Comparison of ENCODE assay signal across 23 cellular contexts in genomic region chr1:160669276-160669675, GRCh38. TPM values are rescaled to one million over a fixed set of nuclear protein-coding genes. Genes with fewer than 3 reads are reported as not detected.
DNase-seq lines count a peak whose midpoint lies in the region; ATAC-seq, FAIRE-seq and TF ChIP-seq lines count a peak whose summit lies in the region.
"Had no signal": no experiment of that assay in that cellular context is flagged by ENCODE, and none has a peak within 500 bp of the region (broad histone marks: within the 10 kb centered on the region; RNA-seq: fewer than 3 reads in every experiment).

No MANE protein-coding gene starts in this region.

- POLR2A ChIA-PET in HEK293 (lab: Yijun Ruan, JAX) = no interaction called here
- POLR2A ChIA-PET in K562 (lab: Yijun Ruan, JAX) = no interaction called here
- POLR2A ChIA-PET in WTC11 (lab: Charles Lee) = no interaction called here

- intact Hi-C loops in K562 (cut with micrococcal nuclease) = loop anchor here (5.0 kb wide), 2 partner anchors 42 to 127 kb away; no protein-coding TSS in a partner anchor

- no peaks in the 10 kb centered on the region for H4K20me1 ChIP-seq in K562 (replicated peaks; ENCODE audit: control insufficient read depth, insufficient read depth, low read length)
- H4K20me1 ChIP-seq: BLaER1 had no signal

- no peak overlapping the region for H3K27ac ChIP-seq in HEK293 (ENCODE audit: extremely low read depth, low read depth, low read length)
- no peak overlapping the region for H3K27ac ChIP-seq in K562 (ENCODE audit: extremely low read depth, low read depth, low read length)
- H3K27ac ChIP-seq in small intestine (ENCODE audit: low read depth in 1 of 2, low read length in 1 of 2) = no peak overlapping the region
- H3K27ac ChIP-seq: BLaER1 had no signal

- no peak overlapping the region for H3K4me3 ChIP-seq in HEK293 (ENCODE audit: low read depth, low read length)
- H3K4me3 ChIP-seq in K562 = no peak overlapping the region
- no peak overlapping the region for H3K4me3 ChIP-seq in small intestine (ENCODE audit: low read depth in 1 of 2, low read length in 2 of 2)
- H3K4me3 ChIP-seq: BLaER1, GM12878 had no signal

- no peak overlapping the region for H3K27ac Mint-ChIP-seq in WTC11
- H3K27ac Mint-ChIP-seq: CD14-positive monocyte; CD4-positive, CD25-positive, alpha-beta regulatory T cell had no signal

- H3K9ac ChIP-seq in K562 (ENCODE audit: insufficient read depth in 1 of 2, low read depth in 2 of 2, low read length in 2 of 2) = no peak overlapping the region
- H3K9ac ChIP-seq: BLaER1 had no signal

- BruUV-seq in K562 (replicated peaks; lab: Mats Ljungman, UMichigan) = no TSS peak

- no peak for TF ChIP-seq CTCF in HEK293 (tag by site-specific recombination; IDR thresholded peaks at IDR 0.05)
- no peak for TF ChIP-seq CTCF in K562 (IDR thresholded peaks at IDR 0.05 in 2 of 3, conservative IDR thresholded peaks at IDR 0.05 in 1 of 3; ENCODE audit: insufficient read depth in 2 of 3, low read depth in 1 of 3, low read length in 3 of 3)
- no peak for TF ChIP-seq CTCF in WTC11 (IDR thresholded peaks at IDR 0.05)

- H3K36me3 ChIP-seq in HEK293 (ENCODE audit: control insufficient read depth in 2 of 2, insufficient read depth in 1 of 2, low read length in 2 of 2) = no peaks in the 10 kb centered on the region
- H3K36me3 ChIP-seq in K562 (ENCODE audit: control insufficient read depth, insufficient read depth, low read length) = no peaks in the 10 kb centered on the region
- H3K36me3 ChIP-seq in small intestine (ENCODE audit: control insufficient read depth in 2 of 2, insufficient read depth in 2 of 2, low read length in 2 of 2) = no peaks in the 10 kb centered on the region
- H3K36me3 ChIP-seq: BE2C had no signal

- H3K4me3 Mint-ChIP-seq in WTC11 = no peak overlapping the region
- H3K4me3 Mint-ChIP-seq: CD14-positive monocyte; CD4-positive, alpha-beta memory T cell; CD8-positive, alpha-beta memory T cell had no signal

- H3K9me3 ChIP-seq in HEK293 (ENCODE audit: control insufficient read depth, insufficient read depth, low read depth, low read length) (no peaks in the 10 kb centered on the region), K562 (replicated peaks; ENCODE audit: control insufficient read depth, insufficient read depth, low read depth, low read length) (0 out of 2 replicates have a peak, but pooled peaks cover 3% of the 10 kb centered on the region), small intestine (ENCODE audit: control insufficient read depth, low read depth) (no peaks in the 10 kb centered on the region)
- H3K9me3 ChIP-seq: BE2C had no signal

- no peak for DNase-seq in K562 (ENCODE audit: extremely low read depth in 1 of 4, low spot score in 3 of 4)
- DNase-seq in small intestine = no peak
- no peak for DNase-seq in WTC11 (ENCODE audit: low spot score)
- DNase-seq in cerebellar nuclear complex (lab: John Stamatoyannopoulos, UW) = no peak
- DNase-seq: 8988T; ACHN; BE2C; C1 segment of cervical spinal cord; CD4-positive, alpha-beta memory T cell; CD4-positive, CD25-positive, alpha-beta regulatory T cell; CD8-positive, alpha-beta memory T cell; COR-L47; DMS79 treated with DMSO at 0.1 percent for 48 hours; GDM1 had no signal

- peaks cover 25% of the 10 kb centered on the region for H3K4me1 Mint-ChIP-seq in WTC11

- no peak overlapping the region for H2AFZ ChIP-seq in K562 (ENCODE audit: low read depth, low read length)

- ATAC-seq in K562 (no peak), WTC11 (no peak), GM19035 (IDR thresholded peaks at IDR 0.05; ENCODE audit: unreplicated experiment) (no peak)
- ATAC-seq: GM12878 had no signal

- TF ChIP-seq EP300 in K562 (IDR thresholded peaks at IDR 0.05; ENCODE audit: low read length) = no peak

- FAIRE-seq in K562 (lab: Jason Lieb, UNC) (no peak), small intestine (lab: Jason Lieb, UNC) (peak; percentile 86)
- FAIRE-seq: A204.1, GM12878, GM18507 had no signal

- no peak for TF ChIP-seq RAD21 in K562 (CRISPR knock-in tag; conservative IDR thresholded peaks at IDR 0.05 in 1 of 2, IDR thresholded peaks at IDR 0.05 in 1 of 2)

- H3K27me3 Mint-ChIP-seq in WTC11 (ENCODE audit: low read depth) = no peaks in the 10 kb centered on the region
- H3K27me3 Mint-ChIP-seq: CD4-positive, alpha-beta memory T cell; CD4-positive, CD25-positive, alpha-beta regulatory T cell; CD8-positive, alpha-beta memory T cell had no signal

- in situ Hi-C loops in K562 (cut with MboI) = no loop called here

- CTCF ChIA-PET in HEK293 (lab: Yijun Ruan, JAX) (interaction anchor here (0.6 kb wide), 1 partner anchor 58 kb away, joined by 4 read pairs; no protein-coding TSS in a partner anchor), K562 (lab: Yijun Ruan, JAX; ENCODE audit: low intra/inter-chr PET ratio) (no interaction called here), WTC11 (lab: Charles Lee) (no interaction called here)

- H3K27me3 ChIP-seq in K562 (ENCODE audit: control insufficient read depth in 2 of 2, insufficient read depth in 2 of 2, low read length in 2 of 2) (no peaks in the 10 kb centered on the region), small intestine (ENCODE audit: control insufficient read depth in 2 of 2, insufficient read depth in 2 of 2, low read length in 2 of 2) (no peaks in the 10 kb centered on the region)
- H3K27me3 ChIP-seq: BE2C, BLaER1 had no signal

- peaks cover 41% of the 10 kb centered on the region for H3K9me3 Mint-ChIP-seq in WTC11
- H3K9me3 Mint-ChIP-seq: CD4-positive, alpha-beta memory T cell; CD8-positive, alpha-beta memory T cell had no signal

- H3K36me3 Mint-ChIP-seq in WTC11 = peaks cover 38% of the 10 kb centered on the region
- H3K36me3 Mint-ChIP-seq: CD4-positive, CD25-positive, alpha-beta regulatory T cell had no signal

- H3K79me2 ChIP-seq in K562 (ENCODE audit: control insufficient read depth, insufficient read depth, low read length) = no peaks in the 10 kb centered on the region

- no peak for TF ChIP-seq POLR2A in K562 (conservative IDR thresholded peaks at IDR 0.05)

- H3K4me1 ChIP-seq in HEK293 (ENCODE audit: control insufficient read depth, insufficient read depth, low read length) = no peaks in the 10 kb centered on the region
- peaks cover 3 to 26% of the 10 kb centered on the region in 2 experiments; a peak in 4 of 5 replicates for H3K4me1 ChIP-seq in K562 (replicated peaks in 1 of 2; ENCODE audit: control insufficient read depth in 2 of 2, insufficient read depth in 2 of 2, low read length in 2 of 2)
- H3K4me1 ChIP-seq in small intestine (ENCODE audit: control insufficient read depth in 2 of 2, insufficient read depth in 1 of 2, low read depth in 1 of 2, low read length in 1 of 2) = peaks cover 1 to 2% of the 10 kb centered on the region in 2 donors
- H3K4me1 ChIP-seq: BE2C had no signal

- H3K4me2 ChIP-seq in K562 (ENCODE audit: insufficient read depth, low read length) = no peak overlapping the region
- H3K4me2 ChIP-seq: BLaER1 had no signal

- no peaks in the 10 kb centered on the region for H3K9me1 ChIP-seq in K562 (ENCODE audit: control insufficient read depth, insufficient read depth, low read length)

TF ChIP-seq in HEK293, 187 proteins besides CTCF, POLR2A, EP300 and RAD21 (continues in another document):
- TF ChIP-seq ZNF302 (tag by site-specific recombination; IDR thresholded peaks at IDR 0.05; ENCODE audit: low read depth) = no peak

TF ChIP-seq in K562, 482 proteins besides CTCF, POLR2A, EP300 and RAD21 (continues in another document):
- no peak for TF ChIP-seq SIRT6 (IDR thresholded peaks at IDR 0.05; ENCODE audit: low read depth, low read length)

RNA-seq across cellular contexts. Expression of gene SLAMF1, which starts 22.4 kb away (rescaled TPM):
- total RNA-seq in K562 (2011; cell fraction: chromatin; rRNA removed; ENCODE audit: low replicate concordance) = not detected in 2 replicates
- not detected in 2 replicates for total RNA-seq in K562 (2011; cell fraction: nucleolus; rRNA removed)
- total RNA-seq in K562 (2011; cell fraction: nucleoplasm; rRNA removed) = not detected in 2 replicates
- total RNA-seq in K562 (2014; rRNA removed) (not detected in 2 replicates), K562 (2014; rRNA removed; fragmentation: Illumina TruSeq; extraction: Trizol) (not detected in 2 replicates), K562 (2015; rRNA removed; fragmentation: Illumina TruSeq; extraction: Trizol) (0.04 and 0.15 TPM in 2 replicates), K562 (2021) (0.11 and 0.22 TPM in 2 replicates), WTC11 (2021) (0.11 to 0.15 TPM (median 0.11 TPM) in 3 replicates)
- polyA plus RNA-seq in K562 (2011; rRNA removed) (not detected in 2 replicates), K562 (2014; fragmentation: Illumina TruSeq; extraction: Trizol) (0.08 TPM in 1 of 2 replicates, not detected in the other), K562 (2014; fragmentation: Nextera tagmentation; extraction: Ambion mirVana) (under 1 TPM; 0.04 to 0.13 TPM), K562 (2014; rRNA removed) (0.17 TPM in 1 of 2 replicates, not detected in the other), small intestine (1 to 10 TPM in 1 of 3 donors, under 1 TPM in 2; 0.22 to 1.4 (median 0.46) TPM)
- polyA plus RNA-seq in K562 (2011; cell fraction: cytosol; rRNA removed) = not detected in 2 replicates
- not detected in 2 replicates for polyA plus RNA-seq in K562 (2011; cell fraction: nucleus; rRNA removed)
- polyA plus RNA-seq in K562 (2012) = 0.10 and 0.66 TPM in 2 replicates
- not detected in 2 replicates for polyA minus RNA-seq in K562 (2011; rRNA and poly(A)+ RNA removed)
- polyA minus RNA-seq in K562 (2011; cell fraction: cytosol; rRNA and poly(A)+ RNA removed) = not detected in 2 replicates
- polyA minus RNA-seq in K562 (2011; cell fraction: nucleus; rRNA and poly(A)+ RNA removed) = not detected in 2 replicates
- polyA plus RNA-seq: AG04450 had no signal

RNA-seq across cellular contexts. Expression of gene CD48, which starts 42.3 kb away (rescaled TPM):
- not detected in 2 replicates for total RNA-seq in K562 (2011; cell fraction: chromatin; rRNA removed; ENCODE audit: low replicate concordance)
- not detected in 2 replicates for total RNA-seq in K562 (2011; cell fraction: nucleolus; rRNA removed)
- total RNA-seq in K562 (2011; cell fraction: nucleoplasm; rRNA removed) = not detected in 2 replicates
- total RNA-seq in K562 (2014; rRNA removed) (0.53 TPM in 1 of 2 replicates, not detected in the other), K562 (2014; rRNA removed; fragmentation: Illumina TruSeq; extraction: Trizol) (0.11 and 0.38 TPM in 2 replicates), K562 (2015; rRNA removed; fragmentation: Illumina TruSeq; extraction: Trizol) (0.40 and 0.94 TPM in 2 replicates), K562 (2021) (0.42 and 0.65 TPM in 2 replicates), WTC11 (2021) (0.37 to 0.96 TPM (median 0.66 TPM) in 3 replicates)
- polyA plus RNA-seq in K562 (2011; rRNA removed) (not detected in 2 replicates), K562 (2014; fragmentation: Illumina TruSeq; extraction: Trizol) (0.10 and 0.24 TPM in 2 replicates), K562 (2014; fragmentation: Nextera tagmentation; extraction: Ambion mirVana) (under 1 TPM in 1 of 2 experiments, not detected in 1; 0.27 TPM), K562 (2014; rRNA removed) (0.18 and 0.30 TPM in 2 replicates), small intestine (10 to 100 TPM in 2 of 3 donors, 1 to 10 TPM in 1; 5.6 to 28.6 (median 12.2) TPM)
- 0.06 TPM in 1 of 2 replicates, not detected in the other for polyA plus RNA-seq in K562 (2011; cell fraction: cytosol; rRNA removed)
- not detected in 2 replicates for polyA plus RNA-seq in K562 (2011; cell fraction: nucleus; rRNA removed)
- polyA plus RNA-seq in K562 (2012) = 0.26 and 2.0 TPM in 2 replicates
- polyA minus RNA-seq in K562 (2011; rRNA and poly(A)+ RNA removed) = 0.27 TPM in 1 of 2 replicates, not detected in the other
- polyA minus RNA-seq in K562 (2011; cell fraction: cytosol; rRNA and poly(A)+ RNA removed) = not detected in 2 replicates
- not detected in 2 replicates for polyA minus RNA-seq in K562 (2011; cell fraction: nucleus; rRNA and poly(A)+ RNA removed)
- total RNA-seq: A673 had no signal
- polyA plus RNA-seq: AG04450 had no signal

Comparison
In these comparisons a context has a peak if more than half of its experiments do, and no peak if none do; other contexts are left out.
1. Of the 44 proteins assayed by ChIP-seq in both K562 and HEK293: peak only in K562: TRIM28; only in HEK293: SETDB1; in both: none; in neither: 42.